In the genomic region with DNA sequence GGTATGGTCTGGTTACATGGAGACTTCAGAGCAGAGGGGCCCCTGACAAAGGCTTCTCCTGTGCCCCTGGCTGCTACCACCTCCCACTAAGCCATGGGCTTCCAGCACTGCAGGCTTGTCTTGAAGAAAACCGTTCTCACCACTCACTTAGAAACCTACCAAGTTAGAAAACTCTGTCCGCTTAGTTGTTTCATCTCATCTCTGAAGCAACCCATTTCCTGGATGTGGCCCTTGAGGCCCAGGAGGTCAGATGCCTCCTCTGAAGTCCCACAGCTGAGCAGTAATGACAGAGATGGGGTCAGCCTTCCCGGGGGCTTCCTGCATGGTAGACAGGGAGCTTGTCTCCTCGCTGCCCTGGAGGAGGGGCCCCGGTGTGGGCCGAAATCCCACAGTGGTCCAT, we compare ENCODE assay signal across 1 cellular context.
TF ChIP-seq lines count a peak whose summit lies in the region.

No MANE protein-coding gene starts in this region.

TF ChIP-seq in H1, 55 proteins besides CTCF, POLR2A, EP300 and RAD21:
- TF ChIP-seq, protein P1, sequence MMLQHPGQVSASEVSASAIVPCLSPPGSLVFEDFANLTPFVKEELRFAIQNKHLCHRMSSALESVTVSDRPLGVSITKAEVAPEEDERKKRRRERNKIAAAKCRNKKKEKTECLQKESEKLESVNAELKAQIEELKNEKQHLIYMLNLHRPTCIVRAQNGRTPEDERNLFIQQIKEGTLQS (IDR thresholded peaks at IDR 0.05; ENCODE audit: insufficient read depth, low read depth, low read length), result no peak
- no peak for TF ChIP-seq SIN3A (conservative IDR thresholded peaks at IDR 0.05 in 1 of 2, IDR thresholded peaks at IDR 0.05 in 1 of 2; ENCODE audit: low read depth in 1 of 2, low read length in 2 of 2)
- no peak for TF ChIP-seq MAFK (IDR thresholded peaks at IDR 0.05; ENCODE audit: low read depth, low read length)
- TF ChIP-seq YY1 (IDR thresholded peaks at IDR 0.05; ENCODE audit: low read depth, low read length), result no peak
- no peak for TF ChIP-seq BACH1 (IDR thresholded peaks at IDR 0.05; ENCODE audit: low read length)
- no peak for TF ChIP-seq CTBP2 (IDR thresholded peaks at IDR 0.05; ENCODE audit: borderline replicate concordance, insufficient read depth, insufficient read length, low read length)
- no peak for TF ChIP-seq RXRA (IDR thresholded peaks at IDR 0.05; ENCODE audit: insufficient read depth, low read depth, low read length)
- no peak for TF ChIP-seq KDM4A (IDR thresholded peaks at IDR 0.05; ENCODE audit: low read depth, low read length, severe bottlenecking)
- no peak for TF ChIP-seq SIX5 (IDR thresholded peaks at IDR 0.05; ENCODE audit: low read depth, low read length)
- TF ChIP-seq RBBP5 (IDR thresholded peaks at IDR 0.05; ENCODE audit: borderline replicate concordance, low read depth, low read length), result no peak
- no peak for TF ChIP-seq TAF7 (optimal IDR thresholded peaks at IDR 0.05; ENCODE audit: borderline replicate concordance, low read depth, low read length)
- TF ChIP-seq FOSL1 (IDR thresholded peaks at IDR 0.05; ENCODE audit: insufficient read depth, low read depth, low read length), result no peak
